Comparison of ENCODE assay signal across 17 cellular contexts in the genomic region with DNA sequence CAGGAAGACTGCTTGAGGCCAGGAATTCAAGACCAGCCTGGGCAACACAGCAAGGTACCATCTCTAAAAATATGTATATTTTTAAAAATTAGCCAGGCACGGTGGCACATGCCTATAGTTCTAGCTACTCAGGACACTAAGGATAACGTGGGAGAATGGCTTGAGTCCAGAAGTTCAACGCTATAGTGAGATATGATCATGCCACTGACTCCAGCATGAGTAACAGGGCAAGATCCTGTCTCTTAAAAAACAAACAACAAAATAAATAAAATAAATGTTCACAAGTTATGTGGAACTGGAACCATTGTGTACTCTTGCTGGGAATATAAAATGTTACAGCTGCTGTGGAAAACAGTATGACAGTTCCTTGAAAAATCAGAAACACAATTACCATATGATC. TPM values are rescaled to one million over a fixed set of nuclear protein-coding genes. Genes with fewer than 3 reads are reported as not detected.
A peak's percentile ranks its signal among the peaks of the same experiment; 100 is the strongest.
DNase-seq lines count a peak whose midpoint lies in the region; ATAC-seq and TF ChIP-seq lines count a peak whose summit lies in the region.
"Had no signal": no experiment of that assay in that cellular context is flagged by ENCODE, and none has a peak within 500 bp of the region (broad histone marks: within the 10 kb centered on the region; RNA-seq: fewer than 3 reads in every experiment).

No MANE protein-coding gene starts in this region.

- peaks cover 10% of the 10 kb centered on the region for H3F3A ChIP-seq in OCI-LY1 (ENCODE audit: insufficient read depth, low read length)

- H3K4me1 ChIP-seq in OCI-LY1 (ENCODE audit: insufficient read depth, low read length, severe bottlenecking) (peaks cover 98% of the 10 kb centered on the region), osteoblast (ENCODE audit: insufficient read depth, low read length) (peaks cover 9% of the 10 kb centered on the region)

- intact Hi-C loops in CD4-positive, alpha-beta T cell (cut with DNase I, micrococcal nuclease): loop anchor here in 1 of 2 experiments (10.0 kb wide), 1 partner anchor 111 kb away; a partner anchor contains a TSS

- H3K9me2 ChIP-seq in OCI-LY1 (ENCODE audit: low read depth, low read length): no peaks in the 10 kb centered on the region

- CTCF ChIA-PET in CD4-positive, alpha-beta T cell (lab: Charles Lee): no interaction called here

- no peaks in the 10 kb centered on the region for H3K9me3 Mint-ChIP-seq in CD4-positive, alpha-beta T cell
- H3K9me3 Mint-ChIP-seq in naive thymus-derived CD8-positive, alpha-beta T cell: no peaks in the 10 kb centered on the region

- no peak overlapping the region for H3K4me3 Mint-ChIP-seq in CD4-positive, alpha-beta T cell
- no peak overlapping the region for H3K4me3 Mint-ChIP-seq in naive thymus-derived CD8-positive, alpha-beta T cell
- H3K4me3 Mint-ChIP-seq: activated CD8-positive, alpha-beta T cell treated with anti-CD3 and anti-CD28 coated beads, Interleukin-2, amount 10 ng/mL, durations not matched to agents 7 days and 5 days had no signal

- H3K27ac ChIP-seq in CD4-positive, alpha-beta T cell (ENCODE audit: low read depth, low read length): no peak overlapping the region
- H3K27ac ChIP-seq in OCI-LY1 (ENCODE audit: low read depth, low read length, poor library complexity, severe bottlenecking): peak overlapping the region; percentile 98
- H3K27ac ChIP-seq in osteoblast (ENCODE audit: low read depth, low read length): no peak overlapping the region
- H3K27ac ChIP-seq: SK-N-MC had no signal

- H3K4me3 ChIP-seq in OCI-LY1 (ENCODE audit: low read depth, low read length, poor library complexity, severe bottlenecking) (peak overlapping the region; percentile 47), choroid plexus epithelial cell (ENCODE audit: low read depth, low read length) (no peak overlapping the region), osteoblast (ENCODE audit: insufficient read depth, low read length) (no peak overlapping the region)
- H3K4me3 ChIP-seq: SK-N-MC had no signal

- no peaks in the 10 kb centered on the region for H4K20me1 ChIP-seq in OCI-LY1 (ENCODE audit: insufficient read depth, low read length)
- peaks cover 73% of the 10 kb centered on the region for H4K20me1 ChIP-seq in osteoblast (ENCODE audit: insufficient read depth, low read length)

- H3K36me3 ChIP-seq in OCI-LY1 (ENCODE audit: insufficient read depth, low read length) (peaks cover 14% of the 10 kb centered on the region; the same call in 1 of the 2 replicates), osteoblast (ENCODE audit: insufficient read depth, low read length) (no peaks in the 10 kb centered on the region)

- peak overlapping the region; percentile 39; the same call in 1 of the 2 replicates for H3K9ac ChIP-seq in OCI-LY1 (ENCODE audit: low read length)

- H3K27me3 Mint-ChIP-seq in CD4-positive, alpha-beta T cell: no peaks in the 10 kb centered on the region
- H3K27me3 Mint-ChIP-seq in naive thymus-derived CD8-positive, alpha-beta T cell: no peaks in the 10 kb centered on the region

- peaks cover 29% of the 10 kb centered on the region for H3K36me3 Mint-ChIP-seq in CD4-positive, alpha-beta T cell (ENCODE audit: low read depth)
- peaks cover 0 to 10% (median 0%) of the 10 kb centered on the region in 3 donors for H3K36me3 Mint-ChIP-seq in naive thymus-derived CD8-positive, alpha-beta T cell

- H3K27ac Mint-ChIP-seq in CD4-positive, alpha-beta T cell: peak overlapping the region; percentile 96
- H3K27ac Mint-ChIP-seq in naive thymus-derived CD8-positive, alpha-beta T cell: peak overlapping the region in 9 of 10 donors; percentile 56 to 98 (median 91)
- H3K27ac Mint-ChIP-seq: activated CD8-positive, alpha-beta T cell treated with anti-CD3 and anti-CD28 coated beads, Interleukin-2, amount 10 ng/mL, durations not matched to agents 7 days and 5 days had no signal

- no peak overlapping the region for H2AFZ ChIP-seq in OCI-LY1 (ENCODE audit: low read length)
- H2AFZ ChIP-seq in osteoblast (ENCODE audit: low read length): no peak overlapping the region

- POLR2A ChIA-PET in CD4-positive, alpha-beta T cell (lab: Charles Lee): no interaction called here
- POLR2A ChIA-PET in naive thymus-derived CD8-positive, alpha-beta T cell (lab: Charles Lee): no interaction called here

- ATAC-seq in CD4-positive, alpha-beta T cell (ENCODE audit: poor library complexity): no peak
- ATAC-seq in naive thymus-derived CD8-positive, alpha-beta T cell: no peak
- ATAC-seq in HG03159 (IDR thresholded peaks at IDR 0.05; ENCODE audit: unreplicated experiment) (no peak), GM21528 (IDR thresholded peaks at IDR 0.05; ENCODE audit: low FRiP score, unreplicated experiment) (no peak)
- ATAC-seq: activated CD8-positive, alpha-beta T cell treated with anti-CD3 and anti-CD28 coated beads, Interleukin-2, amount 10 ng/mL, durations not matched to agents 7 days and 5 days had no signal

- peaks cover 87% of the 10 kb centered on the region for H3K4me1 Mint-ChIP-seq in CD4-positive, alpha-beta T cell (ENCODE audit: low read depth)
- peaks cover 39 to 92% (median 78%) of the 10 kb centered on the region in 4 donors for H3K4me1 Mint-ChIP-seq in naive thymus-derived CD8-positive, alpha-beta T cell

- no peaks in the 10 kb centered on the region for H3K27me3 ChIP-seq in CD4-positive, alpha-beta T cell (ENCODE audit: control insufficient read depth, insufficient read depth, low read length)
- H3K27me3 ChIP-seq in OCI-LY1 (ENCODE audit: insufficient read depth, low read length) (no peaks in the 10 kb centered on the region), osteoblast (ENCODE audit: insufficient read depth, low read length) (no peaks in the 10 kb centered on the region)

- peak overlapping the region; percentile 71 for H3K4me2 ChIP-seq in OCI-LY1 (ENCODE audit: low read length)
- H3K4me2 ChIP-seq in osteoblast (ENCODE audit: insufficient read depth, low read length): no peak overlapping the region

- no peaks in the 10 kb centered on the region for H3K9me3 ChIP-seq in CD4-positive, alpha-beta T cell (ENCODE audit: control insufficient read depth, low read length)
- H3K9me3 ChIP-seq in OCI-LY1 (ENCODE audit: low read length) (no peaks in the 10 kb centered on the region), osteoblast (ENCODE audit: low read depth, low read length) (no peaks in the 10 kb centered on the region)

- TF ChIP-seq CTCF in CD4-positive, alpha-beta T cell (IDR thresholded peaks at IDR 0.05): no peak
- no peak for TF ChIP-seq CTCF in OCI-LY1 (IDR thresholded peaks at IDR 0.05; ENCODE audit: low read length)
- no peak for TF ChIP-seq CTCF in choroid plexus epithelial cell (conservative IDR thresholded peaks at IDR 0.05; ENCODE audit: low read depth, low read length)
- no peak for TF ChIP-seq CTCF in osteoblast (IDR thresholded peaks at IDR 0.05; ENCODE audit: extremely low read depth, low read depth, low read length)

- H3K79me2 ChIP-seq in OCI-LY1 (ENCODE audit: insufficient read depth, low read length) (peaks cover 77% of the 10 kb centered on the region), osteoblast (ENCODE audit: insufficient read depth, low read length) (peaks cover 98% of the 10 kb centered on the region)

- DNase-seq in CD4-positive, alpha-beta T cell: no peak
- DNase-seq in choroid plexus epithelial cell (ENCODE audit: low read depth) (peak; percentile 49), osteoblast (ENCODE audit: insufficient read length, low spot score, missing footprints) (no peak)
- no peak for DNase-seq in naive thymus-derived CD8-positive, alpha-beta T cell
- no peak for DNase-seq in stimulated activated naive CD4-positive, alpha-beta T cell treated with Interleukin-2 at 50 U/mL for 16 hours (lab: John Stamatoyannopoulos, UW)
- DNase-seq: activated CD8-positive, alpha-beta T cell treated with anti-CD3 and anti-CD28 coated beads, Interleukin-2, amount 10 ng/mL, durations not matched to agents 7 days and 5 days; activated gamma-delta T cell; aorta; DMS153; H7; NCI-H1092 treated with DMSO at 0.1 percent for 48 hours; NCI-H226; stimulated activated CD4-positive, alpha-beta T cell treated with anti-CD3 and anti-CD28 coated beads, Interleukin-2, amount 100 ng/mL, for 24 hours had no signal

RNA-seq across cellular contexts. Expression of a gene that starts 47.2 kb away (rescaled TPM):
- total RNA-seq in CD4-positive, alpha-beta T cell: 100 to 1,000 TPM; 137 to 138 TPM
- 100 to 1,000 TPM; 153 to 157 TPM for total RNA-seq in naive thymus-derived CD8-positive, alpha-beta T cell
- polyA plus RNA-seq in naive thymus-derived CD8-positive, alpha-beta T cell: 10 to 100 TPM; 14.5 to 19.1 (median 17.6) TPM
- 152 and 160 TPM in 2 replicates for total RNA-seq in osteoblast
